Comparison of ENCODE assay signal across 35 cellular contexts in genomic region chr2:160532388-160532787, GRCh38.
"Had no signal": no experiment of that assay in that cellular context is flagged by ENCODE, and none has a peak within 500 bp of the region (broad histone marks: within the 10 kb centered on the region; RNA-seq: fewer than 3 reads in every experiment).

No MANE protein-coding gene starts in this region.

- H3K9me3 ChIP-seq: adrenal gland, body of pancreas, breast epithelium had no signal

- H3K4me1 ChIP-seq: body of pancreas, breast epithelium had no signal

- H3K9me3 Mint-ChIP-seq: activated B cell treated with CpG ODN at 0.5 μM for 24 hours; activated CD4-positive, alpha-beta memory T cell treated with anti-CD3 and anti-CD28 coated beads, Interleukin-2, amount 10 ng/mL, durations not matched to agents 7 days and 5 days; activated CD4-positive, alpha-beta T cell treated with anti-CD3 and anti-CD28 coated beads, Interleukin-2, amount 10 ng/mL, durations not matched to agents 24 days and 14 days; activated naive CD4-positive, alpha-beta T cell treated with anti-CD3 and anti-CD28 coated beads, Interleukin-2, amount 10 ng/mL, durations not matched to agents 7 days and 5 days; activated naive CD4-positive, alpha-beta T cell treated with anti-CD3 and anti-CD28 coated beads, Interleukin-2, amount 50 U/mL, for 24 hours; activated T-cell treated with anti-CD3 and anti-CD28 coated beads, Interleukin-2, amount 50 U/mL, for 24 hours; activated T-helper 2 cell treated with anti-CD3 and anti-CD28 coated beads, Interferon-gamma antibody, Interleukin-2, Interleukin-4, amounts not matched to agents 10 μg/mL and 5 μg/mL and 100 μg/mL, durations not matched to agents 14 hours and 24 hours and 36 hours; T-helper 1 cell treated with Interleukin-12 subunit alpha and Interleukin-12 subunit beta and Interleukin-4 antibody, amounts not matched to agents 30 μg/mL and 1 μg/mL, for 36 hours; T-helper 2 cell treated with Interferon-gamma antibody and Interleukin-4, amounts not matched to agents 5 μg/mL and 100 μg/mL, for 36 hours had no signal

- H3K27me3 ChIP-seq: adrenal gland, body of pancreas, brain microvascular endothelial cell, breast epithelium had no signal

- H3K27me3 Mint-ChIP-seq: activated CD4-positive, alpha-beta memory T cell treated with anti-CD3 and anti-CD28 coated beads, Interleukin-2, amount 10 ng/mL, durations not matched to agents 7 days and 5 days; activated CD8-positive, alpha-beta memory T cell treated with anti-CD3 and anti-CD28 coated beads, Interleukin-2, amount 10 ng/mL, durations not matched to agents 7 days and 5 days; activated naive CD4-positive, alpha-beta T cell treated with anti-CD3 and anti-CD28 coated beads, Interleukin-2, amount 50 U/mL, for 24 hours; activated naive CD8-positive, alpha-beta T cell; activated T-cell treated with anti-CD3 and anti-CD28 coated beads, Interleukin-2, amount 50 U/mL, for 24 hours had no signal

- FAIRE-seq: astrocyte, TTC549 had no signal

- H3K4me1 Mint-ChIP-seq: activated CD4-positive, alpha-beta memory T cell treated with anti-CD3 and anti-CD28 coated beads, Interleukin-2, amount 10 ng/mL, durations not matched to agents 7 days and 5 days; activated CD4-positive, alpha-beta T cell treated with anti-CD3 and anti-CD28 coated beads, Interleukin-2, amount 10 ng/mL, durations not matched to agents 24 days and 14 days; activated CD8-positive, alpha-beta memory T cell treated with anti-CD3 and anti-CD28 coated beads, Interleukin-2, amount 10 ng/mL, durations not matched to agents 7 days and 5 days; activated naive CD4-positive, alpha-beta T cell treated with anti-CD3 and anti-CD28 coated beads, Interleukin-2, amount 10 ng/mL, durations not matched to agents 7 days and 5 days had no signal

- H3K4me3 Mint-ChIP-seq: activated B cell treated with CpG ODN at 0.5 μM for 24 hours; activated CD4-positive, alpha-beta memory T cell treated with anti-CD3 and anti-CD28 coated beads, Interleukin-2, amount 10 ng/mL, durations not matched to agents 7 days and 5 days; activated CD4-positive, alpha-beta T cell treated with anti-CD3 and anti-CD28 coated beads, Interleukin-2, amount 10 ng/mL, durations not matched to agents 24 days and 14 days; activated CD8-positive, alpha-beta memory T cell treated with anti-CD3 and anti-CD28 coated beads, Interleukin-2, amount 10 ng/mL, durations not matched to agents 7 days and 5 days; activated CD8-positive, alpha-beta T cell treated with anti-CD3 and anti-CD28 coated beads, Interleukin-2, amount 10 ng/mL, durations not matched to agents 7 days and 5 days; activated naive CD4-positive, alpha-beta T cell treated with anti-CD3 and anti-CD28 coated beads, Interleukin-2, amount 10 ng/mL, durations not matched to agents 7 days and 5 days; activated naive CD4-positive, alpha-beta T cell treated with anti-CD3 and anti-CD28 coated beads, Interleukin-2, amount 50 U/mL, for 24 hours; activated naive CD8-positive, alpha-beta T cell; activated T-cell treated with anti-CD3 and anti-CD28 coated beads, Interleukin-2, amount 50 U/mL, for 24 hours; T-helper 1 cell treated with Interleukin-12 subunit alpha and Interleukin-12 subunit beta and Interleukin-4 antibody, amounts not matched to agents 30 μg/mL and 1 μg/mL, for 36 hours; T-helper 2 cell treated with Interferon-gamma antibody and Interleukin-4, amounts not matched to agents 5 μg/mL and 100 μg/mL, for 36 hours had no signal

- H3K36me3 ChIP-seq: adrenal gland, brain microvascular endothelial cell, breast epithelium had no signal

- ATAC-seq: activated CD8-positive, alpha-beta memory T cell treated with anti-CD3 and anti-CD28 coated beads, Interleukin-2, amount 10 ng/mL, durations not matched to agents 7 days and 5 days; activated CD8-positive, alpha-beta T cell treated with anti-CD3 and anti-CD28 coated beads, Interleukin-2, amount 10 ng/mL, durations not matched to agents 7 days and 5 days; body of pancreas had no signal

- H3K27ac Mint-ChIP-seq: activated B cell treated with CpG ODN at 0.5 μM for 24 hours; activated CD4-positive, alpha-beta memory T cell treated with anti-CD3 and anti-CD28 coated beads, Interleukin-2, amount 10 ng/mL, durations not matched to agents 7 days and 5 days; activated CD4-positive, alpha-beta T cell treated with anti-CD3 and anti-CD28 coated beads, Interleukin-2, amount 10 ng/mL, durations not matched to agents 24 days and 14 days; activated CD8-positive, alpha-beta memory T cell treated with anti-CD3 and anti-CD28 coated beads, Interleukin-2, amount 10 ng/mL, durations not matched to agents 7 days and 5 days; activated CD8-positive, alpha-beta T cell treated with anti-CD3 and anti-CD28 coated beads, Interleukin-2, amount 10 ng/mL, durations not matched to agents 7 days and 5 days; activated naive CD4-positive, alpha-beta T cell treated with anti-CD3 and anti-CD28 coated beads, Interleukin-2, amount 10 ng/mL, durations not matched to agents 7 days and 5 days; activated naive CD4-positive, alpha-beta T cell treated with anti-CD3 and anti-CD28 coated beads, Interleukin-2, amount 50 U/mL, for 24 hours; activated naive CD8-positive, alpha-beta T cell; activated T-cell treated with anti-CD3 and anti-CD28 coated beads, Interleukin-2, amount 50 U/mL, for 24 hours; activated T-helper 2 cell treated with anti-CD3 and anti-CD28 coated beads, Interferon-gamma antibody, Interleukin-2, Interleukin-4, amounts not matched to agents 10 μg/mL and 5 μg/mL and 100 μg/mL, durations not matched to agents 14 hours and 24 hours and 36 hours; T-helper 1 cell treated with Interleukin-12 subunit alpha and Interleukin-12 subunit beta and Interleukin-4 antibody, amounts not matched to agents 30 μg/mL and 1 μg/mL, for 36 hours; T-helper 2 cell treated with Interferon-gamma antibody and Interleukin-4, amounts not matched to agents 5 μg/mL and 100 μg/mL, for 36 hours had no signal

- H3K27ac ChIP-seq: adrenal gland, body of pancreas, brain microvascular endothelial cell, breast epithelium, VCaP had no signal

- H3K4me3 ChIP-seq: adrenal gland, body of pancreas, breast epithelium had no signal

- H3K36me3 Mint-ChIP-seq: activated CD8-positive, alpha-beta memory T cell treated with anti-CD3 and anti-CD28 coated beads, Interleukin-2, amount 10 ng/mL, durations not matched to agents 7 days and 5 days; activated naive CD4-positive, alpha-beta T cell treated with anti-CD3 and anti-CD28 coated beads, Interleukin-2, amount 10 ng/mL, durations not matched to agents 7 days and 5 days; activated naive CD4-positive, alpha-beta T cell treated with anti-CD3 and anti-CD28 coated beads, Interleukin-2, amount 50 U/mL, for 24 hours; activated naive CD8-positive, alpha-beta T cell had no signal

- DNase-seq: activated B cell treated with CpG ODN at 0.5 μM for 24 hours; activated CD4-positive, alpha-beta memory T cell treated with anti-CD3 and anti-CD28 coated beads, Interleukin-2, amount 10 ng/mL, durations not matched to agents 7 days and 5 days; activated CD4-positive, alpha-beta T cell treated with anti-CD3 and anti-CD28 coated beads for 4 hours; activated CD4-positive, alpha-beta T cell treated with anti-CD3 and anti-CD28 coated beads, Interleukin-2, amount 10 ng/mL, durations not matched to agents 24 days and 14 days; activated CD4-positive, alpha-beta T cell treated with anti-CD3 and anti-CD28 coated beads, Interleukin-2, amount 50 U/mL, for 1 hour; activated CD4-positive, alpha-beta T cell treated with anti-CD3 and anti-CD28 coated beads, Interleukin-2, amount 50 U/mL, for 4 hours; activated CD4-positive, CD25-positive, alpha-beta regulatory T cell treated with anti-CD3 and anti-CD28 coated beads, Interleukin-2, amount 50 U/mL, for 72 hours; activated CD8-positive, alpha-beta memory T cell treated with anti-CD3 and anti-CD28 coated beads for 24 hours; activated CD8-positive, alpha-beta memory T cell treated with anti-CD3 and anti-CD28 coated beads, Interleukin-2, amount 10 ng/mL, durations not matched to agents 7 days and 5 days; activated CD8-positive, alpha-beta memory T cell treated with anti-CD3 and anti-CD28 coated beads, Interleukin-2, amount 50 U/mL, for 48 hours; activated CD8-positive, alpha-beta T cell treated with anti-CD3 and anti-CD28 coated beads, Interleukin-2, amount 10 ng/mL, durations not matched to agents 7 days and 5 days; activated effector memory CD4-positive, alpha-beta T cell treated with Interleukin-2 at 50 U/mL for 16 hours; activated gamma-delta T cell; activated naive CD4-positive, alpha-beta T cell treated with anti-CD3 and anti-CD28 coated beads, Interleukin-2, amount 10 ng/mL, durations not matched to agents 7 days and 5 days; activated naive CD4-positive, alpha-beta T cell treated with Interleukin-2 at 50 U/mL for 16 hours; activated T-cell treated with anti-CD3 and anti-CD28 coated beads, Interleukin-2, amount 50 U/mL, for 24 hours; activated T-cell treated with anti-CD3 and anti-CD28 coated beads, Interleukin-2, amount 50 U/mL, for 48 hours; adrenal gland; amniotic stem cell; aorta; body of pancreas; brain microvascular endothelial cell; central memory CD4-positive, alpha-beta T cell; T-helper 1 cell; T-helper 2 cell; T-helper 9 cell had no signal
